ENCODE assay signal across 11 cellular contexts in the genomic region with DNA sequence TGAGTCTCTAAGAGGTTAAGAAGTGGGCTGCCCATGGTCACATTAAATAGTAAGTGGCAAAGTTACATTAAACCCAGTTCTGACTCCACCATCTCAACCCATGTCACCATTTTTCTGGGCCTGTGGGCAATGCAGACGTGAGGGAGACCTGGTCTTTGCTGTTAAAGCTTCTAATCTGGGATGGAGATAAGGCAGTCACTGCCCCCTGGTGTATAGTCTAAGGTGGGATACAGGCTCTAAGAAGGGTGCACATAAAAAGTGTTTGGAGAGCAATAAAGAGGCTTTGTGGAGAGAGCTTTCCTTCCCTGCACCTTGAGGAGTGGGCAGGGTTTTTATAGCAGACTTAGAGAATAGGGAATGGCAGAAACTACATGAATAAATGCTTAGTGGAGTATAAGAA.
DNase-seq lines count a peak whose midpoint lies in the region; ATAC-seq and TF ChIP-seq lines count a peak whose summit lies in the region.
"Had no signal": no experiment of that assay in that cellular context is flagged by ENCODE, and none has a peak within 500 bp of the region (broad histone marks: within the 10 kb centered on the region; RNA-seq: fewer than 3 reads in every experiment).

No MANE protein-coding gene starts in this region.

- H3K9me2 ChIP-seq in OCI-LY7 (ENCODE audit: insufficient read depth, low read length) = no peaks in the 10 kb centered on the region

- peak; percentile 63 for ATAC-seq in GM18502 (IDR thresholded peaks at IDR 0.05; ENCODE audit: poor library complexity, unreplicated experiment)
- ATAC-seq in GM21717 (IDR thresholded peaks at IDR 0.05; ENCODE audit: unreplicated experiment) = no peak
- no peak for ATAC-seq in GM21737 (IDR thresholded peaks at IDR 0.05; ENCODE audit: unreplicated experiment)

- H3K9me3 ChIP-seq in AG04450 (ENCODE audit: control insufficient read depth, insufficient read depth, low read length) (no peaks in the 10 kb centered on the region), OCI-LY7 (ENCODE audit: low read length) (no peaks in the 10 kb centered on the region)
- H3K9me3 ChIP-seq: psoas muscle had no signal

- TF ChIP-seq CTCF in AG04450 (IDR thresholded peaks at IDR 0.05; ENCODE audit: low read depth, low read length) = peak; percentile 55
- TF ChIP-seq CTCF in OCI-LY7 (conservative IDR thresholded peaks at IDR 0.05; ENCODE audit: low read length) = peak; percentile 68
- TF ChIP-seq CTCF in fibroblast of villous mesenchyme (IDR thresholded peaks at IDR 0.05; ENCODE audit: insufficient read depth, low read depth, low read length) = peak; percentile 46

- H4K20me1 ChIP-seq in OCI-LY7 (ENCODE audit: insufficient read depth, low read length) = no peaks in the 10 kb centered on the region

- H3K79me2 ChIP-seq in OCI-LY7 (ENCODE audit: insufficient read depth, low read depth, low read length) = no peaks in the 10 kb centered on the region

- no peaks in the 10 kb centered on the region for H3K36me3 ChIP-seq in OCI-LY7 (ENCODE audit: insufficient read depth, low read length)

- H3K27ac ChIP-seq in AG04450 (ENCODE audit: low read depth, low read length) (no peak overlapping the region), OCI-LY7 (ENCODE audit: low read depth, low read length, poor library complexity, severe bottlenecking) (no peak overlapping the region)
- H3K27ac ChIP-seq: psoas muscle had no signal

- CTCF ChIA-PET in AG04450 (lab: Charles Lee) (interaction anchor here (0.8 to 3.2 kb wide), 8 partner anchors 35 to 299 kb away, joined by 3 to 27 read pairs (median 5); no protein-coding TSS in a partner anchor), OCI-LY7 (lab: Charles Lee; ENCODE audit: unreplicated experiment) (interaction anchor here (1.5 kb wide), 1 partner anchor 223 kb away, joined by 5 read pairs; no protein-coding TSS in a partner anchor)

- no peaks in the 10 kb centered on the region for H3K4me1 ChIP-seq in OCI-LY7 (ENCODE audit: insufficient read depth, low read length, poor library complexity, severe bottlenecking)

- no peak overlapping the region for H2AFZ ChIP-seq in OCI-LY7 (ENCODE audit: low read length)

- H3K4me3 ChIP-seq in AG04450 (ENCODE audit: low read depth, low read length) (no peak overlapping the region), OCI-LY7 (ENCODE audit: low read depth, low read length, poor library complexity, severe bottlenecking) (no peak overlapping the region), fibroblast of villous mesenchyme (ENCODE audit: low read depth, low read length) (no peak overlapping the region)
- H3K4me3 ChIP-seq: psoas muscle had no signal

- BruUV-seq in OCI-LY7 (replicated peaks; lab: Mats Ljungman, UMichigan) = no TSS peak

- peaks cover 17% of the 10 kb centered on the region for H3K27me3 ChIP-seq in AG04450 (ENCODE audit: control insufficient read depth, insufficient read depth, low read length)

- no peak for DNase-seq in AG04450 (ENCODE audit: low read depth, low spot score)
- peak; percentile 49 for DNase-seq in OCI-LY7 (ENCODE audit: low spot score)
- DNase-seq in fibroblast of villous mesenchyme (ENCODE audit: low read depth) = peak; percentile 48
- DNase-seq in GM03348 (ENCODE audit: low spot score) = no peak
- DNase-seq in CD1c-positive myeloid dendritic cell (ENCODE audit: extremely low spot score) = no peak
- DNase-seq: GOT3; psoas muscle; stimulated activated naive CD4-positive, alpha-beta T cell had no signal

- POLR2A ChIA-PET in AG04450 (lab: Yijun Ruan, JAX) = interaction anchor here (0.6 kb wide), 1 partner anchor 19 kb away, joined by 3 read pairs; no protein-coding TSS in a partner anchor
- POLR2A ChIA-PET in OCI-LY7 (lab: Charles Lee) = interaction anchor here (0.6 kb wide), 1 partner anchor 327 kb away, joined by 3 read pairs; no protein-coding TSS in a partner anchor

- H3K4me2 ChIP-seq in OCI-LY7 (ENCODE audit: low read length) = no peak overlapping the region

- intact Hi-C loops in OCI-LY7 (cut with micrococcal nuclease; ENCODE audit: unreplicated experiment) = loop anchor here (1.0 to 10.0 kb wide), 4 partner anchors 142 to 330 kb away; no protein-coding TSS in a partner anchor

Comparison
In these comparisons a context has a peak if more than half of its experiments do, and no peak if none do; other contexts are left out.
1. DNase-seq: peak in OCI-LY7 (single experiment) and fibroblast of villous mesenchyme (single experiment); none in AG04450 (single experiment), GM03348 (single experiment) and CD1c-positive myeloid dendritic cell (single experiment).
2. Peak in every context shown above with its lines, with median percentiles within 50 percentile points of each other: CTCF ChIP-seq.